12 cellular contexts compared by ENCODE assay signal in genomic region chr3:18426597-18426996, GRCh38. TPM values are rescaled to one million over a fixed set of nuclear protein-coding genes. Genes with fewer than 3 reads are reported as not detected.
DNase-seq lines count a peak whose midpoint lies in the region; ATAC-seq, FAIRE-seq and TF ChIP-seq lines count a peak whose summit lies in the region.
"Had no signal": no experiment of that assay in that cellular context is flagged by ENCODE, and none has a peak within 500 bp of the region (broad histone marks: within the 10 kb centered on the region; RNA-seq: fewer than 3 reads in every experiment).

No MANE protein-coding gene starts in this region.

- TF ChIP-seq CTCF in Caco-2 (IDR thresholded peaks at IDR 0.05; ENCODE audit: insufficient read depth in 1 of 2, low read depth in 1 of 2, low read length in 1 of 2, severe bottlenecking in 1 of 2, unreplicated experiment in 1 of 2) (no peak), HEK293 (tag by site-specific recombination; IDR thresholded peaks at IDR 0.05) (no peak), astrocyte (IDR thresholded peaks at IDR 0.05; ENCODE audit: insufficient read depth, low read depth, low read length) (no peak), neural cell (IDR thresholded peaks at IDR 0.05; ENCODE audit: poor library complexity, severe bottlenecking) (no peak), suprapubic skin (IDR thresholded peaks at IDR 0.05) (no peak)

- H3K4me1 Mint-ChIP-seq in Caco-2 (ENCODE audit: low read depth, unreplicated experiment) (no peaks in the 10 kb centered on the region), astrocyte (ENCODE audit: low read depth, unreplicated experiment) (peaks cover 11% of the 10 kb centered on the region)

- no peak for TF ChIP-seq RAD21 in neural cell (conservative IDR thresholded peaks at IDR 0.05)

- H4K20me1 ChIP-seq in astrocyte (ENCODE audit: insufficient read depth, low read length), result no peaks in the 10 kb centered on the region
- no peaks in the 10 kb centered on the region for H4K20me1 ChIP-seq in neural cell (ENCODE audit: insufficient read depth)

- H3F3A ChIP-seq in neural cell (ENCODE audit: insufficient read depth, low read length, poor library complexity, severe bottlenecking), result no peaks in the 10 kb centered on the region

- H2AFZ ChIP-seq in astrocyte (ENCODE audit: low read depth, low read length) (no peak overlapping the region), neural cell (ENCODE audit: low read depth, low read length) (no peak overlapping the region)

- 39% methylated on average over 2 of the region's 2 CpGs for WGBS in suprapubic skin

- H3K9me2 ChIP-seq in neural cell (ENCODE audit: insufficient read depth, low read length), result no peaks in the 10 kb centered on the region

- POLR2A ChIA-PET in Caco-2 (lab: Charles Lee), result no interaction called here
- POLR2A ChIA-PET in HEK293 (lab: Yijun Ruan, JAX), result no interaction called here

- H3K27ac Mint-ChIP-seq in Caco-2 (ENCODE audit: unreplicated experiment), result no peak overlapping the region
- no peak overlapping the region for H3K27ac Mint-ChIP-seq in astrocyte (ENCODE audit: unreplicated experiment)

- H3K27me3 Mint-ChIP-seq in Caco-2 (ENCODE audit: insufficient read depth, unreplicated experiment) (no peaks in the 10 kb centered on the region), astrocyte (ENCODE audit: low read depth, unreplicated experiment) (no peaks in the 10 kb centered on the region)

- H3K9ac ChIP-seq in astrocyte (ENCODE audit: low read length), result no peak overlapping the region
- no peak overlapping the region for H3K9ac ChIP-seq in neural cell (ENCODE audit: low read length)

- H3K4me3 ChIP-seq in Caco-2 (ENCODE audit: low read depth, low read length), result peak overlapping the region; percentile 72
- no peak overlapping the region for H3K4me3 ChIP-seq in HEK293 (ENCODE audit: low read depth, low read length)
- H3K4me3 ChIP-seq in astrocyte (ENCODE audit: insufficient read depth, low read depth, low read length), result no peak overlapping the region
- H3K4me3 ChIP-seq in neural cell (ENCODE audit: low read length), result peak overlapping the region; percentile 82
- no peak overlapping the region for H3K4me3 ChIP-seq in suprapubic skin

- no peaks in the 10 kb centered on the region for H3K36me3 ChIP-seq in Caco-2 (ENCODE audit: control insufficient read depth, insufficient read depth, low read length)
- no peaks in the 10 kb centered on the region for H3K36me3 ChIP-seq in HEK293 (ENCODE audit: control insufficient read depth in 2 of 2, insufficient read depth in 1 of 2, low read length in 2 of 2)
- H3K36me3 ChIP-seq in astrocyte (ENCODE audit: insufficient read depth, low read length), result no peaks in the 10 kb centered on the region
- H3K36me3 ChIP-seq in neural cell (ENCODE audit: insufficient read depth, low read length), result no peaks in the 10 kb centered on the region
- no peaks in the 10 kb centered on the region for H3K36me3 ChIP-seq in suprapubic skin

- ATAC-seq in HG02970 (IDR thresholded peaks at IDR 0.05; ENCODE audit: low FRiP score, unreplicated experiment), result no peak

- no peak for TF ChIP-seq POLR2A in suprapubic skin (IDR thresholded peaks at IDR 0.05)

- intact Hi-C loops in Caco-2 (cut with micrococcal nuclease; ENCODE audit: unreplicated experiment), result no loop called here

- H3K4me2 ChIP-seq in astrocyte (ENCODE audit: low read length) (no peak overlapping the region), neural cell (ENCODE audit: low read length) (peak overlapping the region; percentile 28)

- BruUV-seq in Caco-2 (replicated peaks; lab: Mats Ljungman, UMichigan), result no TSS peak

- H3K36me3 Mint-ChIP-seq in Caco-2 (ENCODE audit: insufficient read depth, unreplicated experiment) (peaks cover 17% of the 10 kb centered on the region), astrocyte (ENCODE audit: low read depth, unreplicated experiment) (no peaks in the 10 kb centered on the region)

- H3K9me3 Mint-ChIP-seq in Caco-2 (ENCODE audit: unreplicated experiment) (no peaks in the 10 kb centered on the region), astrocyte (ENCODE audit: unreplicated experiment) (no peaks in the 10 kb centered on the region)

- DNase-seq in Caco-2, result no peak
- DNase-seq in astrocyte (ENCODE audit: low read depth), result no peak
- DNase-seq in mucosa of gallbladder (ENCODE audit: low spot score), result no peak
- no peak for DNase-seq in suprapubic skin (ENCODE audit: low spot score in 2 of 2)
- DNase-seq: activated CD4-positive, alpha-beta T cell treated with anti-CD3 and anti-CD28 coated beads, Interleukin-2, amount 50 U/mL, for 1 hour; MM.1S had no signal

- H3K4me3 Mint-ChIP-seq in Caco-2 (ENCODE audit: unreplicated experiment) (peak overlapping the region; percentile 86), astrocyte (ENCODE audit: unreplicated experiment) (peak overlapping the region; percentile 93)

- TF ChIP-seq EP300 in neural cell (conservative IDR thresholded peaks at IDR 0.05; ENCODE audit: poor library complexity, severe bottlenecking) (no peak), suprapubic skin (IDR thresholded peaks at IDR 0.05) (no peak)

- H3K27ac ChIP-seq in HEK293 (ENCODE audit: extremely low read depth, low read depth, low read length), result no peak overlapping the region
- H3K27ac ChIP-seq in astrocyte (ENCODE audit: low read depth, low read length), result no peak overlapping the region
- no peak overlapping the region for H3K27ac ChIP-seq in neural cell (ENCODE audit: low read length)
- no peak overlapping the region for H3K27ac ChIP-seq in suprapubic skin

- CTCF ChIA-PET in Caco-2 (lab: Charles Lee) (no interaction called here), HEK293 (lab: Yijun Ruan, JAX) (interaction anchor here (0.7 kb wide), 2 partner anchors 508 to 1546 kb away, joined by 3 read pairs; no protein-coding TSS in a partner anchor)

- H3K27me3 ChIP-seq in Caco-2 (replicated peaks; ENCODE audit: control insufficient read depth, insufficient read depth, low read length) (no peaks in the 10 kb centered on the region), astrocyte (ENCODE audit: insufficient read depth, low read length) (peaks cover 2% of the 10 kb centered on the region), neural cell (ENCODE audit: insufficient read depth, low read depth, low read length) (no peaks in the 10 kb centered on the region), suprapubic skin (no peaks in the 10 kb centered on the region)

- H3K4me1 ChIP-seq in Caco-2 (no peaks in the 10 kb centered on the region), HEK293 (ENCODE audit: control insufficient read depth, insufficient read depth, low read length) (peaks cover 20% of the 10 kb centered on the region), astrocyte (ENCODE audit: insufficient read depth, low read length) (peaks cover 3% of the 10 kb centered on the region), suprapubic skin (peaks cover 27% of the 10 kb centered on the region)

- no peak for FAIRE-seq in astrocyte (lab: Jason Lieb, UNC)
- FAIRE-seq: D721Med, GM12892 had no signal

- no peaks in the 10 kb centered on the region for H3K79me2 ChIP-seq in astrocyte (ENCODE audit: insufficient read depth, low read length)
- peaks cover 26% of the 10 kb centered on the region for H3K79me2 ChIP-seq in neural cell (replicated peaks; ENCODE audit: insufficient read depth, low read length)

- H3K9me3 ChIP-seq in Caco-2 (no peaks in the 10 kb centered on the region), HEK293 (ENCODE audit: control insufficient read depth, insufficient read depth, low read depth, low read length) (no peaks in the 10 kb centered on the region), astrocyte (ENCODE audit: insufficient read depth, low read depth, low read length) (no peaks in the 10 kb centered on the region), neural cell (ENCODE audit: low read length) (no peaks in the 10 kb centered on the region), suprapubic skin (no peaks in the 10 kb centered on the region)
- H3K9me3 ChIP-seq: mucosa of descending colon had no signal

TF ChIP-seq in HEK293, 187 proteins besides CTCF, POLR2A, EP300 and RAD21 (continues in another document):
- no peak for TF ChIP-seq ZNF391 (tag by site-specific recombination; IDR thresholded peaks at IDR 0.05; ENCODE audit: borderline replicate concordance, low read depth)
- peak; percentile 63; the same call in 1 of the 2 replicates for TF ChIP-seq SCRT1 (tag by site-specific recombination; IDR thresholded peaks at IDR 0.05; ENCODE audit: borderline replicate concordance)
- TF ChIP-seq SP7 (tag by site-specific recombination; IDR thresholded peaks at IDR 0.05), result no peak
- TF ChIP-seq ZFHX2 (tag by site-specific recombination; conservative IDR thresholded peaks at IDR 0.05), result 0 out of 2 replicates have a peak, but pooled peaks have one; percentile 21
- TF ChIP-seq ZFP37 (tag by site-specific recombination; IDR thresholded peaks at IDR 0.05), result no peak
- peak; percentile 85 for TF ChIP-seq SCRT2 (tag by site-specific recombination; IDR thresholded peaks at IDR 0.05)
- TF ChIP-seq PRDM1 (tag by site-specific recombination; IDR thresholded peaks at IDR 0.05), result peak; percentile 65; the same call in 1 of the 2 replicates

TF ChIP-seq in neural cell, 6 proteins besides CTCF, POLR2A, EP300 and RAD21 (continues in another document):
- TF ChIP-seq MXI1 (conservative IDR thresholded peaks at IDR 0.05; ENCODE audit: poor library complexity, severe bottlenecking) (no peak), POLR2AphosphoS5 (IDR thresholded peaks at IDR 0.05) (no peak), SMC3 (conservative IDR thresholded peaks at IDR 0.05; ENCODE audit: poor library complexity) (no peak), EZH2 (IDR thresholded peaks at IDR 0.05; ENCODE audit: borderline replicate concordance, insufficient read depth, low read length, poor library complexity, severe bottlenecking) (no peak), TAF1 (IDR thresholded peaks at IDR 0.05; ENCODE audit: low read depth) (no peak)

RNA-seq across cellular contexts. Expression of gene SATB1, which starts 1.5 kb away (rescaled TPM):
- total RNA-seq in Caco-2 (2022) (13.8 and 16.4 TPM in 2 replicates), astrocyte (17.7 and 18.0 TPM in 2 replicates), mucosa of gallbladder (39.9 TPM), suprapubic skin (10 to 100 TPM; 27.2 to 68.1 (median 34.6) TPM)
- 16.0 and 16.9 TPM in 2 replicates for polyA plus RNA-seq in neural cell
- 32.6 and 42.0 TPM in 2 replicates for polyA minus RNA-seq in neural cell

Comparison
In these comparisons a context has a peak if more than half of its experiments do, and no peak if none do; other contexts are left out.
1. H3K4me3 ChIP-seq: peak in Caco-2 (single experiment) and neural cell (single experiment); none in HEK293 (single experiment), astrocyte (single experiment) and suprapubic skin (single experiment).